Comparison of ENCODE assay signal across 1 cellular context in genomic region chr10:58267713-58268453, GRCh38.
TF ChIP-seq lines count a peak whose summit lies in the region.

Gene IPMK (minus strand): TSS chr10:58267894. CDS start chr10:58267611, 283 bp downstream.

TF ChIP-seq in K562, 482 proteins besides CTCF, POLR2A, EP300 and RAD21 (continued from another document and continues in another):
- TF ChIP-seq PRDM10 (IDR thresholded peaks at IDR 0.05; ENCODE audit: partially characterized antibody): peak; percentile 44
- peak in 1 of 2 experiments; percentile 82; a peak in 2 of 4 replicates for TF ChIP-seq HDAC1 (IDR thresholded peaks at IDR 0.05)
- TF ChIP-seq ERF (CRISPR knock-in tag; IDR thresholded peaks at IDR 0.05): 0 out of 2 replicates have a peak, but pooled peaks have one; percentile 46
- no peak for TF ChIP-seq POU5F1 (IDR thresholded peaks at IDR 0.05; ENCODE audit: borderline replicate concordance, low read depth, low read length, partially characterized antibody)
- no peak for TF ChIP-seq TAL1 (IDR thresholded peaks at IDR 0.05)
- TF ChIP-seq ZC3H8 (IDR thresholded peaks at IDR 0.05): no peak
- no peak for TF ChIP-seq CC2D1A (IDR thresholded peaks at IDR 0.05)
- no peak for TF ChIP-seq ESRRB (CRISPR knock-in tag; IDR thresholded peaks at IDR 0.05; ENCODE audit: borderline replicate concordance)
- TF ChIP-seq FOXA1 (IDR thresholded peaks at IDR 0.05; ENCODE audit: borderline replicate concordance): no peak
- no peak for TF ChIP-seq KAT2B (IDR thresholded peaks at IDR 0.05; ENCODE audit: low read depth, low read length)
- TF ChIP-seq GATAD2A (IDR thresholded peaks at IDR 0.05): 0 out of 2 replicates have a peak, but pooled peaks have one; percentile 17
- TF ChIP-seq CBFB (CRISPR knock-in tag; IDR thresholded peaks at IDR 0.05): no peak
- no peak for TF ChIP-seq GTF2F1 (IDR thresholded peaks at IDR 0.05; ENCODE audit: low read depth, low read length)
- TF ChIP-seq ZBTB17 (CRISPR knock-in tag; IDR thresholded peaks at IDR 0.05): peak; percentile 55; the same call in 1 of the 2 replicates
- no peak for TF ChIP-seq ZNF3 (CRISPR knock-in tag; IDR thresholded peaks at IDR 0.05)
- no peak for TF ChIP-seq ZFP91 (CRISPR knock-in tag; IDR thresholded peaks at IDR 0.05)
- TF ChIP-seq TFAP4 (CRISPR knock-in tag; IDR thresholded peaks at IDR 0.05; ENCODE audit: borderline replicate concordance): peak; percentile 78; the same call in 1 of the 2 replicates
- TF ChIP-seq SAFB (IDR thresholded peaks at IDR 0.05; ENCODE audit: borderline replicate concordance, low read depth, low read length): no peak
- TF ChIP-seq SMAD2 (IDR thresholded peaks at IDR 0.05; ENCODE audit: low read depth, low read length): no peak
- TF ChIP-seq ZBTB7A (IDR thresholded peaks at IDR 0.05; ENCODE audit: borderline replicate concordance, control insufficient read depth, low read depth, low read length): peak; percentile 56; the same call in 1 of the 2 replicates
- no peak for TF ChIP-seq ZNF609 (CRISPR knock-in tag; IDR thresholded peaks at IDR 0.05; ENCODE audit: borderline replicate concordance)
- no peak for TF ChIP-seq MCM5 (IDR thresholded peaks at IDR 0.05; ENCODE audit: low read depth)
- peak; percentile 72 for TF ChIP-seq MAX (CRISPR knock-in tag; IDR thresholded peaks at IDR 0.05)
- no peak for TF ChIP-seq CCNT2 (IDR thresholded peaks at IDR 0.05; ENCODE audit: borderline replicate concordance, extremely low read depth, insufficient read length, low read depth, low read length)
- TF ChIP-seq ZNF707 (CRISPR knock-in tag; conservative IDR thresholded peaks at IDR 0.05): no peak
- TF ChIP-seq EWSR1 (IDR thresholded peaks at IDR 0.05; ENCODE audit: borderline replicate concordance, low read depth, partially characterized antibody): no peak
- no peak for TF ChIP-seq PML (IDR thresholded peaks at IDR 0.05; ENCODE audit: low read length)
- no peak for TF ChIP-seq RBM22 (IDR thresholded peaks at IDR 0.05; ENCODE audit: low read depth, low read length, poor library complexity, severe bottlenecking)
- no peak for TF ChIP-seq ATF4 (CRISPR knock-in tag; IDR thresholded peaks at IDR 0.05)
- TF ChIP-seq MXD1 (CRISPR knock-in tag; IDR thresholded peaks at IDR 0.05; ENCODE audit: borderline replicate concordance, poor library complexity, severe bottlenecking): no peak
- no peak for TF ChIP-seq ZNF143 (CRISPR knock-in tag; IDR thresholded peaks at IDR 0.05)
- TF ChIP-seq ZSCAN32 (CRISPR knock-in tag; IDR thresholded peaks at IDR 0.05): no peak
- no peak for TF ChIP-seq SMARCE1 (IDR thresholded peaks at IDR 0.05)
- TF ChIP-seq STAG1 (CRISPR knock-in tag; IDR thresholded peaks at IDR 0.05; ENCODE audit: borderline replicate concordance): no peak
- TF ChIP-seq RUNX1 (IDR thresholded peaks at IDR 0.05; ENCODE audit: low read depth): no peak
- TF ChIP-seq ZBTB33 (CRISPR knock-in tag; IDR thresholded peaks at IDR 0.05): 0 out of 2 replicates have a peak, but pooled peaks have one; percentile 4
- no peak for TF ChIP-seq COPS2 (conservative IDR thresholded peaks at IDR 0.05)
- no peak for TF ChIP-seq NR2C2 (CRISPR knock-in tag; IDR thresholded peaks at IDR 0.05)
- TF ChIP-seq NR2C2 (tag; IDR thresholded peaks at IDR 0.05): no peak
